In the genomic region with DNA sequence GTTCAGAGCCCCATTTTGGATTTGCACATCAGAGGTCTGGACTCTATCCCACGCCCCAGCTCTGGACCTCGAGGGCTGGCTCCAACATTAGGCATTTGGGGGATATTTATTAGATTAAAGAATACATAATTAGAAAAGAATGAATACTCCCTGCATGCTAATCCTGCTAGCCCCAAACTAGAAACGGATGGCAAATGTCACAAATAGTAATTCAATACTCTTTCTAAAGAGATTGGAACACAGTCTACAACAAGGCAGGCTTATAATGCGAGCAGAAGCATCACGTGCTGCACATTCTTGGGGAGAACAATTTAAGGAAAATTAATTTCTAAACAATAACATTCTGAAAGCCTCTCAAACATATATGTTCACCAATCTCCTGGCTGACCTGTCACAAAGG, we compare ENCODE assay signal across 10 cellular contexts. TPM values are rescaled to one million over a fixed set of nuclear protein-coding genes. Genes with fewer than 3 reads are reported as not detected.
DNase-seq lines count a peak whose midpoint lies in the region; ATAC-seq and TF ChIP-seq lines count a peak whose summit lies in the region.
"Had no signal": no experiment of that assay in that cellular context is flagged by ENCODE, and none has a peak within 500 bp of the region (broad histone marks: within the 10 kb centered on the region; RNA-seq: fewer than 3 reads in every experiment).

No MANE protein-coding gene starts in this region.

- ATAC-seq in activated B cell treated with CpG ODN at 0.5 μM for 24 hours (ENCODE audit: low read depth) (no peak), foreskin keratinocyte (no peak), HG03025 (IDR thresholded peaks at IDR 0.05; ENCODE audit: low FRiP score, unreplicated experiment) (no peak)

- H3K27me3 Mint-ChIP-seq in activated B cell treated with CpG ODN at 0.5 μM for 24 hours (no peaks in the 10 kb centered on the region), endodermal cell (ENCODE audit: insufficient read depth) (no peaks in the 10 kb centered on the region)

- H3K36me3 ChIP-seq in HEK293 (ENCODE audit: control insufficient read depth in 2 of 2, insufficient read depth in 1 of 2, low read length in 2 of 2), result no peaks in the 10 kb centered on the region
- H3K36me3 ChIP-seq in skeletal muscle tissue (ENCODE audit: control insufficient read depth in 3 of 3, insufficient read depth in 3 of 3, low read length in 3 of 3), result no peaks in the 10 kb centered on the region
- H3K36me3 ChIP-seq in endodermal cell (ENCODE audit: control insufficient read depth, insufficient read depth, low read length), result no peaks in the 10 kb centered on the region

- 87% methylated on average over 5 of the region's 5 CpGs; no CpG with 5 or more reads in 1 of the 2 experiments for WGBS in endodermal cell (ENCODE audit: insufficient coverage in 1 of 2, insufficient read length in 1 of 2), 2 experiments

- H3K9me3 Mint-ChIP-seq in activated B cell treated with CpG ODN at 0.5 μM for 24 hours, result no peaks in the 10 kb centered on the region
- H3K9me3 Mint-ChIP-seq in endodermal cell, result no peaks in the 10 kb centered on the region

- H3K4me1 ChIP-seq in HEK293 (ENCODE audit: control insufficient read depth, insufficient read depth, low read length) (peaks cover 12% of the 10 kb centered on the region), foreskin keratinocyte (peaks cover 18% of the 10 kb centered on the region), skeletal muscle tissue (ENCODE audit: control insufficient read depth in 3 of 3, insufficient read depth in 3 of 3, low read length in 3 of 3) (peaks cover 20 to 21% (median 20%) of the 10 kb centered on the region in 3 donors), endodermal cell (ENCODE audit: control insufficient read depth, insufficient read depth, low read length) (no peaks in the 10 kb centered on the region)

- no peaks in the 10 kb centered on the region for H3K9me3 ChIP-seq in HEK293 (ENCODE audit: control insufficient read depth, insufficient read depth, low read depth, low read length)
- H3K9me3 ChIP-seq in skeletal muscle tissue (ENCODE audit: control insufficient read depth in 3 of 3, low read length in 3 of 3), result no peaks in the 10 kb centered on the region
- no peaks in the 10 kb centered on the region for H3K9me3 ChIP-seq in endodermal cell (ENCODE audit: control insufficient read depth, low read length)

- H3K9ac ChIP-seq in skeletal muscle tissue (ENCODE audit: low read depth in 1 of 3, low read length in 3 of 3) (peak overlapping the region in 2 of 3 donors; percentile 60 to 65), endodermal cell (ENCODE audit: extremely low read depth, low read length, poor library complexity, severe bottlenecking) (no peak overlapping the region)

- peak overlapping the region; percentile 90 for H3K27ac Mint-ChIP-seq in activated B cell treated with CpG ODN at 0.5 μM for 24 hours
- H3K27ac Mint-ChIP-seq in endodermal cell, result no peak overlapping the region

- H3K4me1 Mint-ChIP-seq in activated B cell treated with CpG ODN at 0.5 μM for 24 hours, result peaks cover 48% of the 10 kb centered on the region
- H3K4me1 Mint-ChIP-seq in endodermal cell, result peaks cover 15% of the 10 kb centered on the region

- POLR2A ChIA-PET in HEK293 (lab: Yijun Ruan, JAX) (no interaction called here), activated B cell treated with CpG ODN at 0.5 μM for 24 hours (lab: Charles Lee) (interaction anchor here (0.5 to 4.1 kb wide), 11 partner anchors 11 to 376 kb away, joined by 3 to 50 read pairs (median 5); partner anchors contain the start of gene RAP1A)

- CTCF ChIA-PET in HEK293 (lab: Yijun Ruan, JAX), result interaction anchor here (0.6 to 1.1 kb wide), 2 partner anchors 9 to 84 kb away, joined by 3 to 5 read pairs; no protein-coding TSS in a partner anchor
- CTCF ChIA-PET in activated B cell treated with CpG ODN at 0.5 μM for 24 hours (lab: Charles Lee), result interaction anchor here (1.4 to 5.0 kb wide), 3 partner anchors 24 to 83 kb away, joined by 3 to 41 read pairs (median 3); no protein-coding TSS in a partner anchor

- no peak for TF ChIP-seq CTCF in HEK293 (tag by site-specific recombination; IDR thresholded peaks at IDR 0.05)
- no peak for TF ChIP-seq CTCF in activated B cell treated with CpG ODN at 0.5 μM for 24 hours (IDR thresholded peaks at IDR 0.05)
- TF ChIP-seq CTCF in foreskin keratinocyte (conservative IDR thresholded peaks at IDR 0.05), result no peak
- TF ChIP-seq CTCF in endodermal cell (conservative IDR thresholded peaks at IDR 0.05), result no peak

- DNase-seq in activated B cell treated with CpG ODN at 0.5 μM for 24 hours (no peak), foreskin keratinocyte (no peak), endodermal cell (no peak), 8988T (no peak), DMS53 treated with DMSO at 0.1 percent for 48 hours (lab: John Stamatoyannopoulos, UW; ENCODE audit: unreplicated experiment) (no peak)
- DNase-seq: activated CD4-positive, alpha-beta T cell treated with anti-CD3 and anti-CD28 coated beads for 4 hours; foreskin melanocyte had no signal

- no peak overlapping the region for H3K4me3 Mint-ChIP-seq in activated B cell treated with CpG ODN at 0.5 μM for 24 hours
- no peak overlapping the region for H3K4me3 Mint-ChIP-seq in endodermal cell

- intact Hi-C loops in activated B cell treated with CpG ODN at 0.5 μM for 24 hours (cut with micrococcal nuclease), result no loop called here

- no peaks in the 10 kb centered on the region for H3K36me3 Mint-ChIP-seq in activated B cell treated with CpG ODN at 0.5 μM for 24 hours (ENCODE audit: low read depth)
- H3K36me3 Mint-ChIP-seq in endodermal cell (ENCODE audit: low read depth), result no peaks in the 10 kb centered on the region

- H3K27ac ChIP-seq in HEK293 (ENCODE audit: extremely low read depth, low read depth, low read length) (peak overlapping the region; percentile 61; the same call in 1 of the 2 replicates), foreskin keratinocyte (peak overlapping the region; percentile 47), skeletal muscle tissue (ENCODE audit: low read depth, low read length) (peak overlapping the region; percentile 90), endodermal cell (ENCODE audit: low read depth, low read length) (no peak overlapping the region)

- H3K27me3 ChIP-seq in foreskin keratinocyte, result no peaks in the 10 kb centered on the region
- H3K27me3 ChIP-seq in skeletal muscle tissue (ENCODE audit: control insufficient read depth in 3 of 3, insufficient read depth in 3 of 3, low read length in 3 of 3), result no peaks in the 10 kb centered on the region
- no peaks in the 10 kb centered on the region for H3K27me3 ChIP-seq in endodermal cell (ENCODE audit: control insufficient read depth, insufficient read depth, low read length, poor library complexity, severe bottlenecking)

- H3K4me3 ChIP-seq in HEK293 (ENCODE audit: low read depth, low read length) (no peak overlapping the region), skeletal muscle tissue (ENCODE audit: low read length in 3 of 3) (peak overlapping the region in 1 of 3 donors; percentile 8), endodermal cell (ENCODE audit: low read length) (no peak overlapping the region)

TF ChIP-seq in HEK293, 187 proteins besides CTCF, POLR2A, EP300 and RAD21:
- TF ChIP-seq YY1 (tag by site-specific recombination; IDR thresholded peaks at IDR 0.05), result no peak
- TF ChIP-seq ZNF664 (tag by site-specific recombination; IDR thresholded peaks at IDR 0.05), result no peak
- TF ChIP-seq ZNF24 (tag by site-specific recombination; IDR thresholded peaks at IDR 0.05), result no peak
- TF ChIP-seq ZSCAN23 (tag by site-specific recombination; IDR thresholded peaks at IDR 0.05), result no peak
- no peak for TF ChIP-seq ZNF785 (tag by site-specific recombination; IDR thresholded peaks at IDR 0.05)
- no peak for TF ChIP-seq ZNF626 (tag by site-specific recombination; IDR thresholded peaks at IDR 0.05)
- no peak for TF ChIP-seq ZXDB (tag by site-specific recombination; IDR thresholded peaks at IDR 0.05)
TF ChIP-seq in HEK293: peak in this region for 0.

RNA-seq across cellular contexts. Expression of gene RAP1A, which starts 27.6 kb away (rescaled TPM):
- total RNA-seq in activated B cell treated with CpG ODN at 0.5 μM for 24 hours (92.4 and 93.8 TPM in 2 replicates), foreskin keratinocyte (39.3 and 42.1 TPM in 2 replicates), skeletal muscle tissue (16.7 TPM), endodermal cell (10 to 100 TPM; 28.5 to 35.0 TPM)
- polyA plus RNA-seq in foreskin keratinocyte, result 43.0 and 53.2 TPM in 2 replicates
- 40.5 TPM for polyA plus RNA-seq in endodermal cell (2013, experiment 1 of 2)
- 40.6 TPM for polyA plus RNA-seq in endodermal cell (2013, experiment 2 of 2)
